1 cellular context compared by ENCODE assay signal in the genomic region with DNA sequence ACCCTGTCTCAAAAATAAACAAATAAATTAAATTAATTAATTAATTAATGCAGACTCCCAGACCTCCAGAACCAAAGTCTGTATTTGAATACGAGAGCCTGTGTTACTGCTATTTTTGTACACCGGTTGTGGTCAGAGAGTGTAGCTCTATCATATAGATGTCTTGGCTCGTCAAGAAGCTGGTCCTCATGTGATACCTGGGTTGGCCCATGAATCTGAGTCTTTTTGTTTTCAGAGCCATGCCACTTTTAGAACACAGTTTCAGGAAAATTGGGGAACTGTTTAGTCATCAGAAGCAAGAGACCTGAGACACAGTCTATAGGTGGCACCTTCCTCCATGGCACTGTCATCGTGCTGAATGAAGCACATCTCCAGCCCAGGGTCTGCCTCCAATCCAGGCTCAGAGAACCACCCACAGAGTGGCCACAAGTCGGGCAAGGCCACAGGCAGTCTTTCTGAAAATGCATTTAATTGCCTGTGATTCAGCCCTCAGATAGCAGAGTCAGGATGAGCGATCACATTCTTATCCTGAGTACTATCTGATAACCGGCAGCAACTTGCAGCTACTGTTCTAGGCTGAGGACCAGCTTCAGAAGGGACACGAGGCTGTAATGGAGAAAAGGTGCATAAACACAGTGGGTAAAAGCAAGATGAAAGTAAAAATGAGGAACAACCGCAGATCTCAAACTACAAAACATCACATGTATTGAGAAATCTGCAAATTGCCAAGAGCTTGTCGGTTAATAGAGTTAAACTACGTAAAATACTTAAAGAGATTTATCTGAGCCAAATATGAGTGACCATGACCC.
TF ChIP-seq lines count a peak whose summit lies in the region.

No MANE protein-coding gene starts in this region.

TF ChIP-seq in K562, 482 proteins besides CTCF, POLR2A, EP300 and RAD21 (continued from another document):
- TF ChIP-seq, protein P1, sequence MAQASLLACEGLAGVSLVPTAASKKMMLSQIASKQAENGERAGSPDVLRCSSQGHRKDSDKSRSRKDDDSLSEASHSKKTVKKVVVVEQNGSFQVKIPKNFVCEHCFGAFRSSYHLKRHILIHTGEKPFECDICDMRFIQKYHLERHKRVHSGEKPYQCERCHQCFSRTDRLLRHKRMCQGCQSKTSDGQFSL (CRISPR knock-in tag; IDR thresholded peaks at IDR 0.05), result no peak
- TF ChIP-seq, protein P1 (tag; IDR thresholded peaks at IDR 0.05), result no peak
- TF ChIP-seq, protein P2, sequence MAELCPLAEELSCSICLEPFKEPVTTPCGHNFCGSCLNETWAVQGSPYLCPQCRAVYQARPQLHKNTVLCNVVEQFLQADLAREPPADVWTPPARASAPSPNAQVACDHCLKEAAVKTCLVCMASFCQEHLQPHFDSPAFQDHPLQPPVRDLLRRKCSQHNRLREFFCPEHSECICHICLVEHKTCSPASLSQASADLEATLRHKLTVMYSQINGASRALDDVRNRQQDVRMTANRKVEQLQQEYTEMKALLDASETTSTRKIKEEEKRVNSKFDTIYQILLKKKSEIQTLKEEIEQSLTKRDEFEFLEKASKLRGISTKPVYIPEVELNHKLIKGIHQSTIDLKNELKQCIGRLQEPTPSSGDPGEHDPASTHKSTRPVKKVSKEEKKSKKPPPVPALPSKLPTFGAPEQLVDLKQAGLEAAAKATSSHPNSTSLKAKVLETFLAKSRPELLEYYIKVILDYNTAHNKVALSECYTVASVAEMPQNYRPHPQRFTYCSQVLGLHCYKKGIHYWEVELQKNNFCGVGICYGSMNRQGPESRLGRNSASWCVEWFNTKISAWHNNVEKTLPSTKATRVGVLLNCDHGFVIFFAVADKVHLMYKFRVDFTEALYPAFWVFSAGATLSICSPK (IDR thresholded peaks at IDR 0.05; ENCODE audit: borderline replicate concordance), result no peak
- peak; percentile 61 for TF ChIP-seq SOX6 (IDR thresholded peaks at IDR 0.05)
- no peak for TF ChIP-seq LARP7 (IDR thresholded peaks at IDR 0.05)
- no peak for TF ChIP-seq NR2C2 (CRISPR knock-in tag; IDR thresholded peaks at IDR 0.05)
- TF ChIP-seq NR2C2 (tag; IDR thresholded peaks at IDR 0.05), result peak; percentile 4; the same call in 1 of the 2 replicates
- TF ChIP-seq MYC (IDR thresholded peaks at IDR 0.05; ENCODE audit: low read depth, low read length), result peak; percentile 70
- TF ChIP-seq MYC (CRISPR knock-in tag; IDR thresholded peaks at IDR 0.05; ENCODE audit: borderline replicate concordance, low read depth), result no peak
- no peak for TF ChIP-seq FOXJ2 (tag; IDR thresholded peaks at IDR 0.05)
TF ChIP-seq in K562: peak in this region for 54.
